ENCODE assay signal across 9 cellular contexts in genomic region chr2:97662386-97662894, GRCh38. TPM values are rescaled to one million over a fixed set of nuclear protein-coding genes. Genes with fewer than 3 reads are reported as not detected.
A peak's percentile ranks its signal among the peaks of the same experiment; 100 is the strongest.
DNase-seq lines count a peak whose midpoint lies in the region; ATAC-seq and TF ChIP-seq lines count a peak whose summit lies in the region.
"Had no signal": no experiment of that assay in that cellular context is flagged by ENCODE, and none has a peak within 500 bp of the region (broad histone marks: within the 10 kb centered on the region; RNA-seq: fewer than 3 reads in every experiment).

No MANE protein-coding gene starts in this region.

- DNase-seq in PC-3 (no peak), epithelial cell of proximal tubule (ENCODE audit: low read depth) (no peak), prostate gland (ENCODE audit: low spot score) (no peak), AG20443 (ENCODE audit: low spot score) (no peak)
- no peak for DNase-seq in stimulated activated CD4-positive, alpha-beta T cell treated with anti-CD3 and anti-CD28 coated beads, Interleukin-2, amount 100 ng/mL, for 24 hours

- no TSS peak for BruUV-seq in PC-3 (replicated peaks; lab: Mats Ljungman, UMichigan)

- intact Hi-C loops in PC-3 (cut with micrococcal nuclease) (no loop called here), prostate gland (cut with DNase I) (loop anchor here (10.0 kb wide), 1 partner anchor 332 kb away; the partner anchor contains the start of gene TMEM131)

- H3K4me2 ChIP-seq in PC-3 (ENCODE audit: low read length), result peak overlapping the region; percentile 96

- no peaks in the 10 kb centered on the region for H3K27me3 ChIP-seq in PC-3 (ENCODE audit: low read length)
- no peaks in the 10 kb centered on the region for H3K27me3 ChIP-seq in prostate gland (replicated peaks; ENCODE audit: insufficient read depth)

- 0 out of 2 replicates have a peak, but pooled peaks cover 8% of the 10 kb centered on the region for H4K20me1 ChIP-seq in PC-3 (ENCODE audit: low read length)

- H3K9me3 ChIP-seq in PC-3 (ENCODE audit: low read length), result no peaks in the 10 kb centered on the region
- H3K9me3 ChIP-seq in prostate gland, result no peaks in the 10 kb centered on the region

- H3F3A ChIP-seq in PC-3 (ENCODE audit: low read length, unreplicated experiment), result peaks cover 4% of the 10 kb centered on the region

- no peak overlapping the region; the same call in 1 of the 2 replicates for H2AFZ ChIP-seq in PC-3 (ENCODE audit: low read length)

- no peak for TF ChIP-seq POLR2A in prostate gland (IDR thresholded peaks at IDR 0.05)

- peak overlapping the region; percentile 80 for H3K9ac ChIP-seq in PC-3 (ENCODE audit: low read length)

- peaks cover 24% of the 10 kb centered on the region for H3K4me1 ChIP-seq in PC-3 (ENCODE audit: insufficient read depth, low read length)
- peaks cover 14% of the 10 kb centered on the region for H3K4me1 ChIP-seq in prostate gland (replicated peaks)

- ATAC-seq in PC-3, result no peak
- ATAC-seq in HG02759 (IDR thresholded peaks at IDR 0.05; ENCODE audit: unreplicated experiment), result no peak
- no peak for ATAC-seq in HG02763 (IDR thresholded peaks at IDR 0.05; ENCODE audit: unreplicated experiment)

- POLR2A ChIA-PET in PC-3 (lab: Charles Lee; ENCODE audit: unreplicated experiment), result interaction anchor here (1.3 kb wide), 1 partner anchor 17 kb away, joined by 12 read pairs; the partner anchor contains the start of gene COX5B

- 33% methylated on average over 12 of the region's 12 CpGs for WGBS in prostate gland

- H3K27ac ChIP-seq in PC-3 (ENCODE audit: low read length) (peak overlapping the region; percentile 77), prostate gland (peak overlapping the region; percentile 93 to 95)

- peaks cover 4% of the 10 kb centered on the region for H3K36me3 ChIP-seq in PC-3 (ENCODE audit: low read depth, low read length)
- H3K36me3 ChIP-seq in prostate gland, result peaks cover 6 to 11% of the 10 kb centered on the region in 2 donors

- peak overlapping the region; percentile 76 for H3K4me3 ChIP-seq in GM12875 (ENCODE audit: low read depth, low read length)
- H3K4me3 ChIP-seq in PC-3 (ENCODE audit: low read length), result peak overlapping the region; percentile 81
- H3K4me3 ChIP-seq in epithelial cell of proximal tubule (ENCODE audit: low read depth, low read length), result peak overlapping the region; percentile 76
- peak overlapping the region; percentile 69 to 82 for H3K4me3 ChIP-seq in prostate gland

- H3K79me2 ChIP-seq in PC-3 (ENCODE audit: low read length), result peaks cover 35% of the 10 kb centered on the region

- no peak for TF ChIP-seq CTCF in GM12875 (IDR thresholded peaks at IDR 0.05; ENCODE audit: borderline replicate concordance, insufficient read depth, low read depth, low read length)
- no peak for TF ChIP-seq CTCF in PC-3 (conservative IDR thresholded peaks at IDR 0.05; ENCODE audit: low read depth, low read length)
- TF ChIP-seq CTCF in epithelial cell of proximal tubule (conservative IDR thresholded peaks at IDR 0.05; ENCODE audit: low read depth, low read length), result no peak
- TF ChIP-seq CTCF in prostate gland (IDR thresholded peaks at IDR 0.05), result no peak

- H3K9me2 ChIP-seq in PC-3 (replicated peaks; ENCODE audit: low read length), result no peaks in the 10 kb centered on the region

- CTCF ChIA-PET in PC-3 (lab: Charles Lee), result interaction anchor here (0.6 to 0.9 kb wide), 2 partner anchors 17 to 72 kb away, joined by 3 read pairs; partner anchors contain the start of gene COX5B

RNA-seq across cellular contexts. Expression of gene ACTR1B, which starts 1.4 kb away (rescaled TPM):
- total RNA-seq in PC-3 (2014; rRNA removed) (27.0 and 31.1 TPM in 2 replicates), epithelial cell of proximal tubule (35.8 and 50.6 TPM in 2 replicates), prostate gland (100 to 1,000 TPM in 1 of 2 donors, 10 to 100 TPM in 1; 80.5 to 102 TPM)

RNA-seq across cellular contexts. Expression of gene C2orf92, which starts 7.1 kb away (rescaled TPM):
- total RNA-seq in PC-3 (2014; rRNA removed) (3.0 and 3.3 TPM in 2 replicates), epithelial cell of proximal tubule (1.2 and 1.3 TPM in 2 replicates), prostate gland (1 to 10 TPM; 2.0 to 7.0 TPM)

RNA-seq across cellular contexts. Expression of gene COX5B, which starts 16.6 kb away (rescaled TPM):
- total RNA-seq in PC-3 (2014; rRNA removed) (803 and 1,015 TPM in 2 replicates), epithelial cell of proximal tubule (419 and 539 TPM in 2 replicates), prostate gland (100 to 1,000 TPM; 363 to 469 TPM)

RNA-seq across cellular contexts. Expression of gene ZAP70, which starts 50.9 kb away (rescaled TPM):
- not detected in 2 replicates for total RNA-seq in PC-3 (2014; rRNA removed)
- total RNA-seq in epithelial cell of proximal tubule, result 0.14 TPM in 1 of 2 replicates, not detected in the other
- total RNA-seq in prostate gland, result 1 to 10 TPM; 1.8 to 3.9 TPM
- total RNA-seq: SK-MEL-5 had no signal
